Comparison of ENCODE assay signal across 7 cellular contexts in the genomic region with DNA sequence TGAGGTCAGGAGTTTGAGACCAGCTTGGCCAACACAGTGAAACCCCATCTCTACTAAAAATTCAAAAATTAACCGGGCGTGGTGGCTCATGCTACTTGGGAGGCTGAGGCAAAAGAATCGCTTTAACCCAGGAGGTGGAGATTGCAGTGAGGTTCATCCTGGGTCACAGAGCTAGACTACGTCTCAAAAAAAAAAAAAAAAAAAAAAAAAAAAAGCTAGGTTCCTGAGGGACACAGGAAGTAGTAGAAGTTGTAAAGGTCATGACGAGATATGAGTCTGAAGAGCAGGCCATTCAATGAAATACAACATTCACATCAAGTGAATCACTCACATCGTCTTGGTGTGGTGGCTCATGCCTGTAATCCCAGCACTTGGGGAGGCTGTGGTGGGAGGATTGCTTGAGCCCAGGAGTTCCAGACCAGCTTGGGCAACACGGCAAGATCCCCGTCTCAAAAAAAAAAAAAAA. TPM values are rescaled to one million over a fixed set of nuclear protein-coding genes. Genes with fewer than 3 reads are reported as not detected.
DNase-seq lines count a peak whose midpoint lies in the region; ATAC-seq and TF ChIP-seq lines count a peak whose summit lies in the region.
"Not testable (repeated sequence)": the region's sequence is repeated elsewhere in the genome, so short reads cannot be mapped to it uniquely, and the experiment has no call there.

No MANE protein-coding gene starts in this region.

- not testable (repeated sequence) for H3K9me3 ChIP-seq in RWPE2 (ENCODE audit: severe bottlenecking); psoas muscle

- not testable (repeated sequence) for H3K27me3 Mint-ChIP-seq in activated T-helper 2 cell treated with anti-CD3 and anti-CD28 coated beads, Interferon-gamma antibody, Interleukin-2, Interleukin-4, amounts not matched to agents 10 μg/mL and 5 μg/mL and 100 μg/mL, durations not matched to agents 14 hours and 24 hours and 36 hours (ENCODE audit: low read depth)

- H3K4me3 ChIP-seq in RWPE2 (ENCODE audit: severe bottlenecking) (peak overlapping the region; percentile 91), psoas muscle (peak overlapping the region; percentile 75)

- peak overlapping the region; percentile 85 for H3K27ac ChIP-seq in RWPE2 (ENCODE audit: poor library complexity, severe bottlenecking)
- peak overlapping the region; percentile 99 for H3K27ac ChIP-seq in epithelial cell of prostate
- peak overlapping the region; percentile 92 for H3K27ac ChIP-seq in psoas muscle

- peaks cover 38% of the 10 kb centered on the region for H3K4me1 Mint-ChIP-seq in activated T-helper 2 cell treated with anti-CD3 and anti-CD28 coated beads, Interferon-gamma antibody, Interleukin-2, Interleukin-4, amounts not matched to agents 10 μg/mL and 5 μg/mL and 100 μg/mL, durations not matched to agents 14 hours and 24 hours and 36 hours (ENCODE audit: low read depth)

- not testable (repeated sequence) for H3K9me3 Mint-ChIP-seq in activated T-helper 2 cell treated with anti-CD3 and anti-CD28 coated beads, Interferon-gamma antibody, Interleukin-2, Interleukin-4, amounts not matched to agents 10 μg/mL and 5 μg/mL and 100 μg/mL, durations not matched to agents 14 hours and 24 hours and 36 hours

- in situ Hi-C loops in KBM-7 (cut with MboI; ENCODE audit: low pct_unique_long_range_greater_than_20kb, low sequenced_read_pairs), result not testable (repeated sequence)

- DNase-seq in GF-D8 (lab: John Stamatoyannopoulos, UW), result peak; percentile 43
- peak; percentile 48 for DNase-seq in KBM-7
- DNase-seq in RWPE2 (ENCODE audit: low spot score); activated T-helper 2 cell treated with anti-CD3 and anti-CD28 coated beads, Interferon-gamma antibody, Interleukin-2, Interleukin-4, amounts not matched to agents 10 μg/mL and 5 μg/mL and 100 μg/mL, durations not matched to agents 14 hours and 24 hours and 36 hours (ENCODE audit: low spot score); psoas muscle: not testable (repeated sequence)
- peak; percentile 26 for DNase-seq in epithelial cell of prostate (ENCODE audit: low read depth, low spot score)
- DNase-seq in kidney glomerular epithelial cell (lab: John Stamatoyannopoulos, UW), result peak; percentile 81

- 10 to 16% (median 14%) methylated on average over 8 of the region's 8 CpGs for WGBS in psoas muscle, 3 donors

- peaks cover 39% of the 10 kb centered on the region for H3K36me3 ChIP-seq in RWPE2 (ENCODE audit: low read depth)
- peaks cover 0 to 47% of the 10 kb centered on the region in 2 donors for H3K36me3 ChIP-seq in psoas muscle (ENCODE audit: insufficient read depth in 1 of 2, low read depth in 1 of 2)

- peak overlapping the region; percentile 100 for H3K27ac Mint-ChIP-seq in activated T-helper 2 cell treated with anti-CD3 and anti-CD28 coated beads, Interferon-gamma antibody, Interleukin-2, Interleukin-4, amounts not matched to agents 10 μg/mL and 5 μg/mL and 100 μg/mL, durations not matched to agents 14 hours and 24 hours and 36 hours

- not testable (repeated sequence) for H3K27me3 ChIP-seq in RWPE2 (ENCODE audit: insufficient read depth, poor library complexity, severe bottlenecking); psoas muscle (ENCODE audit: insufficient read depth in 3 of 3, low read length in 2 of 3)

- TF ChIP-seq CTCF in RWPE2 (IDR thresholded peaks at IDR 0.05; ENCODE audit: poor library complexity, severe bottlenecking); psoas muscle (IDR thresholded peaks at IDR 0.05): not testable (repeated sequence)

- peaks cover 63% of the 10 kb centered on the region for H3K36me3 Mint-ChIP-seq in activated T-helper 2 cell treated with anti-CD3 and anti-CD28 coated beads, Interferon-gamma antibody, Interleukin-2, Interleukin-4, amounts not matched to agents 10 μg/mL and 5 μg/mL and 100 μg/mL, durations not matched to agents 14 hours and 24 hours and 36 hours (ENCODE audit: low read depth)

- H3K4me1 ChIP-seq in RWPE2 (ENCODE audit: insufficient read depth, poor library complexity, severe bottlenecking) (peaks cover 29% of the 10 kb centered on the region), psoas muscle (peaks cover 33% of the 10 kb centered on the region)

- intact Hi-C loops in activated T-helper 2 cell treated with anti-CD3 and anti-CD28 coated beads, Interferon-gamma antibody, Interleukin-2, Interleukin-4, amounts not matched to agents 10 μg/mL and 5 μg/mL and 100 μg/mL, durations not matched to agents 14 hours and 24 hours and 36 hours (cut with micrococcal nuclease), result loop anchor here (2.0 to 10.0 kb wide), 3 partner anchors 188 to 510 kb away; a partner anchor contains a TSS
- intact Hi-C loops in psoas muscle (cut with DNase I), result not testable (repeated sequence)

- peak overlapping the region; percentile 100 for H3K4me3 Mint-ChIP-seq in activated T-helper 2 cell treated with anti-CD3 and anti-CD28 coated beads, Interferon-gamma antibody, Interleukin-2, Interleukin-4, amounts not matched to agents 10 μg/mL and 5 μg/mL and 100 μg/mL, durations not matched to agents 14 hours and 24 hours and 36 hours (ENCODE audit: low read depth)

- ATAC-seq in RWPE2 (ENCODE audit: low read depth) (peak; percentile 61), psoas muscle (peak; percentile 59 to 79 (median 65))

RNA-seq across cellular contexts. Expression of a gene that starts 1.1 kb away (rescaled TPM):
- 187 and 191 TPM in 2 replicates for total RNA-seq in activated T-helper 2 cell treated with anti-CD3 and anti-CD28 coated beads, Interferon-gamma antibody, Interleukin-2, Interleukin-4, amounts not matched to agents 10 μg/mL and 5 μg/mL and 100 μg/mL, durations not matched to agents 14 hours and 24 hours and 36 hours
- 10 to 100 TPM; 38.4 to 68.0 (median 59.9) TPM for total RNA-seq in psoas muscle
- 10 to 100 TPM; 32.7 to 47.2 (median 40.3) TPM for polyA plus RNA-seq in psoas muscle

RNA-seq across cellular contexts. Expression of a gene that starts 30.3 kb away (rescaled TPM):
- 320 and 328 TPM in 2 replicates for total RNA-seq in activated T-helper 2 cell treated with anti-CD3 and anti-CD28 coated beads, Interferon-gamma antibody, Interleukin-2, Interleukin-4, amounts not matched to agents 10 μg/mL and 5 μg/mL and 100 μg/mL, durations not matched to agents 14 hours and 24 hours and 36 hours
- 10 to 100 TPM; 26.9 to 59.6 (median 36.5) TPM for total RNA-seq in psoas muscle
- polyA plus RNA-seq in psoas muscle, result 10 to 100 TPM; 33.9 to 66.9 (median 34.2) TPM

RNA-seq across cellular contexts. Expression of a gene that starts 30.9 kb away (rescaled TPM):
- 43.4 and 46.2 TPM in 2 replicates for total RNA-seq in activated T-helper 2 cell treated with anti-CD3 and anti-CD28 coated beads, Interferon-gamma antibody, Interleukin-2, Interleukin-4, amounts not matched to agents 10 μg/mL and 5 μg/mL and 100 μg/mL, durations not matched to agents 14 hours and 24 hours and 36 hours
- 1 to 10 TPM; 5.0 to 8.1 (median 6.6) TPM for total RNA-seq in psoas muscle
- 1 to 10 TPM; 1.8 to 8.1 (median 3.7) TPM for polyA plus RNA-seq in psoas muscle

RNA-seq across cellular contexts. Expression of a gene that starts 39.3 kb away (rescaled TPM):
- total RNA-seq in activated T-helper 2 cell treated with anti-CD3 and anti-CD28 coated beads, Interferon-gamma antibody, Interleukin-2, Interleukin-4, amounts not matched to agents 10 μg/mL and 5 μg/mL and 100 μg/mL, durations not matched to agents 14 hours and 24 hours and 36 hours, result not detected in 2 replicates
- total RNA-seq in psoas muscle, result under 1 TPM in 1 of 4 donors, not detected in 3; 0.15 TPM
- polyA plus RNA-seq in psoas muscle, result under 1 TPM in 2 of 3 donors, not detected in 1; 0.09 to 0.25 TPM
